8 cellular contexts compared by ENCODE assay signal in the genomic region with DNA sequence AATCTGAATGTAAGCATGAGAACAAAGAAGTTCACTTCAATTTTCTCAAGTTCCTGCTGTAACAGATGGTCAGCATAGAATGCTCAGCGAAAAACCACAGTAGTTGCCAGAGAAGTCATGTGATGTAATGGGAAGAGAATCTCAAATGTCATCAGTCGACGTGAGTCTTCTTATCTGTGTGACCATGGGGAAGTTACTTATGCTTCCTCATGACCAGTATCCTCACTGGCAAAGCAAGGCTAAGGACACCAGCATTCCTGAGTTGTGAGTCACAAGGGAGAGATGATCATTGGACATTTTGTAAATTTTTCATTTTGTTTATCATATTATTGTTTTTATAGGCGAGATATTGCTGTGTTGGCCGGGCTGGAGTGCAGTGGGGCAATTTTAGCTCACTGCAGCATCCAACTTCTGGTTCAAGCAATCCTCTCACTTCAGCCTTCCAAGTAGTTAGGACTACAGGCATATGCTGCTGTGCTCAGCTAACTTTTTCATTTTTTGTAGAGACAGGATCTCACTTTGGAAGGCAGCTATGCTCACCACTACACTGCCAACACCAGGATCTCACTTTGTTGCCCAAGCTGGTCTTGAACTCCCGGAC. TPM values are rescaled to one million over a fixed set of nuclear protein-coding genes. Genes with fewer than 3 reads are reported as not detected.
DNase-seq lines count a peak whose midpoint lies in the region; ATAC-seq and TF ChIP-seq lines count a peak whose summit lies in the region.

No MANE protein-coding gene starts in this region.

- ATAC-seq in HG03280 (IDR thresholded peaks at IDR 0.05; ENCODE audit: unreplicated experiment) (peak; percentile 65), SK-N-SH treated with all-trans-retinoic acid at 6 μM for 48 hours (peak; percentile 82), HG03469 (IDR thresholded peaks at IDR 0.05; ENCODE audit: unreplicated experiment) (no peak), GM19328 (IDR thresholded peaks at IDR 0.05; ENCODE audit: unreplicated experiment) (no peak)

- peak; percentile 40 for DNase-seq in GM10266 (ENCODE audit: extremely low spot score)
- peak; percentile 97 for DNase-seq in foreskin fibroblast
- peak; percentile 99 for DNase-seq in pulmonary artery endothelial cell (ENCODE audit: low read depth, low spot score)
- no peak for DNase-seq in stimulated activated CD4-positive, alpha-beta T cell treated with anti-CD3 and anti-CD28 coated beads, Interleukin-12 subunit alpha, Interleukin-12 subunit beta, amount 100 ng/mL, for 4 hours

- TF ChIP-seq CTCF in GM10266 (IDR thresholded peaks at IDR 0.05; ENCODE audit: control insufficient read depth, insufficient read depth, low read depth, missing control alignments) (no peak), foreskin fibroblast (IDR thresholded peaks at IDR 0.05; ENCODE audit: low read depth, low read length) (no peak)

- H3K4me3 ChIP-seq in foreskin fibroblast (ENCODE audit: low read depth in 1 of 2, low read length in 2 of 2): no peak overlapping the region

TF ChIP-seq in SK-N-SH treated with all-trans-retinoic acid at 6 μM for 48 hours, 23 proteins besides CTCF, POLR2A, EP300 and RAD21:
- TF ChIP-seq ZNF565 (CRISPR knock-in tag; conservative IDR thresholded peaks at IDR 0.05; ENCODE audit: low read depth): no peak
- TF ChIP-seq ZFP3 (CRISPR knock-in tag; IDR thresholded peaks at IDR 0.05): peak; percentile 64
- TF ChIP-seq ISL1 (CRISPR knock-in tag; IDR thresholded peaks at IDR 0.05): peak; percentile 90
- no peak for TF ChIP-seq TCF4 (CRISPR knock-in tag; IDR thresholded peaks at IDR 0.05; ENCODE audit: borderline replicate concordance)
- no peak for TF ChIP-seq RARB (CRISPR knock-in tag; IDR thresholded peaks at IDR 0.05)
- TF ChIP-seq, protein P1, sequence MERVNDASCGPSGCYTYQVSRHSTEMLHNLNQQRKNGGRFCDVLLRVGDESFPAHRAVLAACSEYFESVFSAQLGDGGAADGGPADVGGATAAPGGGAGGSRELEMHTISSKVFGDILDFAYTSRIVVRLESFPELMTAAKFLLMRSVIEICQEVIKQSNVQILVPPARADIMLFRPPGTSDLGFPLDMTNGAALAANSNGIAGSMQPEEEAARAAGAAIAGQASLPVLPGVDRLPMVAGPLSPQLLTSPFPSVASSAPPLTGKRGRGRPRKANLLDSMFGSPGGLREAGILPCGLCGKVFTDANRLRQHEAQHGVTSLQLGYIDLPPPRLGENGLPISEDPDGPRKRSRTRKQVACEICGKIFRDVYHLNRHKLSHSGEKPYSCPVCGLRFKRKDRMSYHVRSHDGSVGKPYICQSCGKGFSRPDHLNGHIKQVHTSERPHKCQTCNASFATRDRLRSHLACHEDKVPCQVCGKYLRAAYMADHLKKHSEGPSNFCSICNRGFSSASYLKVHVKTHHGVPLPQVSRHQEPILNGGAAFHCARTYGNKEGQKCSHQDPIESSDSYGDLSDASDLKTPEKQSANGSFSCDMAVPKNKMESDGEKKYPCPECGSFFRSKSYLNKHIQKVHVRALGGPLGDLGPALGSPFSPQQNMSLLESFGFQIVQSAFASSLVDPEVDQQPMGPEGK (CRISPR knock-in tag; IDR thresholded peaks at IDR 0.05; ENCODE audit: borderline replicate concordance): 0 out of 2 replicates have a peak, but pooled peaks have one; percentile 36
- no peak for TF ChIP-seq ZNF70 (CRISPR knock-in tag; IDR thresholded peaks at IDR 0.05)
- TF ChIP-seq, protein P2, sequence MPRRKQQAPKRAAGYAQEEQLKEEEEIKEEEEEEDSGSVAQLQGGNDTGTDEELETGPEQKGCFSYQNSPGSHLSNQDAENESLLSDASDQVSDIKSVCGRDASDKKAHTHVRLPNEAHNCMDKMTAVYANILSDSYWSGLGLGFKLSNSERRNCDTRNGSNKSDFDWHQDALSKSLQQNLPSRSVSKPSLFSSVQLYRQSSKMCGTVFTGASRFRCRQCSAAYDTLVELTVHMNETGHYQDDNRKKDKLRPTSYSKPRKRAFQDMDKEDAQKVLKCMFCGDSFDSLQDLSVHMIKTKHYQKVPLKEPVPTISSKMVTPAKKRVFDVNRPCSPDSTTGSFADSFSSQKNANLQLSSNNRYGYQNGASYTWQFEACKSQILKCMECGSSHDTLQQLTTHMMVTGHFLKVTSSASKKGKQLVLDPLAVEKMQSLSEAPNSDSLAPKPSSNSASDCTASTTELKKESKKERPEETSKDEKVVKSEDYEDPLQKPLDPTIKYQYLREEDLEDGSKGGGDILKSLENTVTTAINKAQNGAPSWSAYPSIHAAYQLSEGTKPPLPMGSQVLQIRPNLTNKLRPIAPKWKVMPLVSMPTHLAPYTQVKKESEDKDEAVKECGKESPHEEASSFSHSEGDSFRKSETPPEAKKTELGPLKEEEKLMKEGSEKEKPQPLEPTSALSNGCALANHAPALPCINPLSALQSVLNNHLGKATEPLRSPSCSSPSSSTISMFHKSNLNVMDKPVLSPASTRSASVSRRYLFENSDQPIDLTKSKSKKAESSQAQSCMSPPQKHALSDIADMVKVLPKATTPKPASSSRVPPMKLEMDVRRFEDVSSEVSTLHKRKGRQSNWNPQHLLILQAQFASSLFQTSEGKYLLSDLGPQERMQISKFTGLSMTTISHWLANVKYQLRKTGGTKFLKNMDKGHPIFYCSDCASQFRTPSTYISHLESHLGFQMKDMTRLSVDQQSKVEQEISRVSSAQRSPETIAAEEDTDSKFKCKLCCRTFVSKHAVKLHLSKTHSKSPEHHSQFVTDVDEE (CRISPR knock-in tag; IDR thresholded peaks at IDR 0.05): no peak
- TF ChIP-seq, protein P3, sequence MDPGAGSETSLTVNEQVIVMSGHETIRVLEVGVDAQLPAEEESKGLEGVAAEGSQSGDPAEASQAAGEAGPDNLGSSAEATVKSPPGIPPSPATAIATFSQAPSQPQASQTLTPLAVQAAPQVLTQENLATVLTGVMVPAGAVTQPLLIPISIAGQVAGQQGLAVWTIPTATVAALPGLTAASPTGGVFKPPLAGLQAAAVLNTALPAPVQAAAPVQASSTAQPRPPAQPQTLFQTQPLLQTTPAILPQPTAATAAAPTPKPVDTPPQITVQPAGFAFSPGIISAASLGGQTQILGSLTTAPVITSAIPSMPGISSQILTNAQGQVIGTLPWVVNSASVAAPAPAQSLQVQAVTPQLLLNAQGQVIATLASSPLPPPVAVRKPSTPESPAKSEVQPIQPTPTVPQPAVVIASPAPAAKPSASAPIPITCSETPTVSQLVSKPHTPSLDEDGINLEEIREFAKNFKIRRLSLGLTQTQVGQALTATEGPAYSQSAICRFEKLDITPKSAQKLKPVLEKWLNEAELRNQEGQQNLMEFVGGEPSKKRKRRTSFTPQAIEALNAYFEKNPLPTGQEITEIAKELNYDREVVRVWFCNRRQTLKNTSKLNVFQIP (CRISPR knock-in tag; IDR thresholded peaks at IDR 0.05; ENCODE audit: borderline replicate concordance, low read depth): no peak
- TF ChIP-seq ESRRG (CRISPR knock-in tag; IDR thresholded peaks at IDR 0.05): 0 out of 2 replicates have a peak, but pooled peaks have one; percentile 38
- TF ChIP-seq OSR1 (CRISPR knock-in tag; IDR thresholded peaks at IDR 0.05): no peak
- no peak for TF ChIP-seq ZNF8 (CRISPR knock-in tag; IDR thresholded peaks at IDR 0.05)
- TF ChIP-seq TOX (CRISPR knock-in tag; IDR thresholded peaks at IDR 0.05; ENCODE audit: borderline replicate concordance): peak; percentile 85; the same call in 1 of the 2 replicates
- 0 out of 2 replicates have a peak, but pooled peaks have one; percentile 30 for TF ChIP-seq CSDC2 (CRISPR knock-in tag; IDR thresholded peaks at IDR 0.05)
- no peak for TF ChIP-seq ZFP30 (CRISPR knock-in tag; IDR thresholded peaks at IDR 0.05)
- TF ChIP-seq GLIS3 (CRISPR knock-in tag; IDR thresholded peaks at IDR 0.05): no peak
- TF ChIP-seq ARNTL (CRISPR knock-in tag; IDR thresholded peaks at IDR 0.05; ENCODE audit: borderline replicate concordance, low read depth): no peak
- TF ChIP-seq BACH2 (CRISPR knock-in tag; IDR thresholded peaks at IDR 0.05; ENCODE audit: borderline replicate concordance): no peak
- 0 out of 2 replicates have a peak, but pooled peaks have one; percentile 63 for TF ChIP-seq ZC3H10 (CRISPR knock-in tag; IDR thresholded peaks at IDR 0.05)
- no peak for TF ChIP-seq PPARA (CRISPR knock-in tag; IDR thresholded peaks at IDR 0.05; ENCODE audit: borderline replicate concordance)
- TF ChIP-seq, protein P4, sequence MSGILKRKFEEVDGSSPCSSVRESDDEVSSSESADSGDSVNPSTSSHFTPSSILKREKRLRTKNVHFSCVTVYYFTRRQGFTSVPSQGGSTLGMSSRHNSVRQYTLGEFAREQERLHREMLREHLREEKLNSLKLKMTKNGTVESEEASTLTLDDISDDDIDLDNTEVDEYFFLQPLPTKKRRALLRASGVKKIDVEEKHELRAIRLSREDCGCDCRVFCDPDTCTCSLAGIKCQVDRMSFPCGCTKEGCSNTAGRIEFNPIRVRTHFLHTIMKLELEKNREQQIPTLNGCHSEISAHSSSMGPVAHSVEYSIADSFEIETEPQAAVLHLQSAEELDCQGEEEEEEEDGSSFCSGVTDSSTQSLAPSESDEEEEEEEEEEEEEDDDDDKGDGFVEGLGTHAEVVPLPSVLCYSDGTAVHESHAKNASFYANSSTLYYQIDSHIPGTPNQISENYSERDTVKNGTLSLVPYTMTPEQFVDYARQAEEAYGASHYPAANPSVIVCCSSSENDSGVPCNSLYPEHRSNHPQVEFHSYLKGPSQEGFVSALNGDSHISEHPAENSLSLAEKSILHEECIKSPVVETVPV (CRISPR knock-in tag; IDR thresholded peaks at IDR 0.05): no peak
- TF ChIP-seq, protein P5, sequence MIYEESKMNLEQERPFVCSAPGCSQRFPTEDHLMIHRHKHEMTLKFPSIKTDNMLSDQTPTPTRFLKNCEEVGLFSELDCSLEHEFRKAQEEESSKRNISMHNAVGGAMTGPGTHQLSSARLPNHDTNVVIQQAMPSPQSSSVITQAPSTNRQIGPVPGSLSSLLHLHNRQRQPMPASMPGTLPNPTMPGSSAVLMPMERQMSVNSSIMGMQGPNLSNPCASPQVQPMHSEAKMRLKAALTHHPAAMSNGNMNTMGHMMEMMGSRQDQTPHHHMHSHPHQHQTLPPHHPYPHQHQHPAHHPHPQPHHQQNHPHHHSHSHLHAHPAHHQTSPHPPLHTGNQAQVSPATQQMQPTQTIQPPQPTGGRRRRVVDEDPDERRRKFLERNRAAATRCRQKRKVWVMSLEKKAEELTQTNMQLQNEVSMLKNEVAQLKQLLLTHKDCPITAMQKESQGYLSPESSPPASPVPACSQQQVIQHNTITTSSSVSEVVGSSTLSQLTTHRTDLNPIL (CRISPR knock-in tag; IDR thresholded peaks at IDR 0.05; ENCODE audit: low read depth): peak; percentile 93
- peak; percentile 46; the same call in 1 of the 2 replicates for TF ChIP-seq SNAI2 (CRISPR knock-in tag; IDR thresholded peaks at IDR 0.05)

RNA-seq across cellular contexts. Expression of a gene that starts 21.9 kb away (rescaled TPM):
- total RNA-seq in pulmonary artery endothelial cell: 242 and 273 TPM in 2 replicates

Comparison
In these comparisons a context has a peak if more than half of its experiments do, and no peak if none do; other contexts are left out.
1. ATAC-seq: peak in HG03280 (single experiment) and SK-N-SH treated with all-trans-retinoic acid at 6 μM for 48 hours (single experiment); none in HG03469 (single experiment) and GM19328 (single experiment).